In the genomic region with DNA sequence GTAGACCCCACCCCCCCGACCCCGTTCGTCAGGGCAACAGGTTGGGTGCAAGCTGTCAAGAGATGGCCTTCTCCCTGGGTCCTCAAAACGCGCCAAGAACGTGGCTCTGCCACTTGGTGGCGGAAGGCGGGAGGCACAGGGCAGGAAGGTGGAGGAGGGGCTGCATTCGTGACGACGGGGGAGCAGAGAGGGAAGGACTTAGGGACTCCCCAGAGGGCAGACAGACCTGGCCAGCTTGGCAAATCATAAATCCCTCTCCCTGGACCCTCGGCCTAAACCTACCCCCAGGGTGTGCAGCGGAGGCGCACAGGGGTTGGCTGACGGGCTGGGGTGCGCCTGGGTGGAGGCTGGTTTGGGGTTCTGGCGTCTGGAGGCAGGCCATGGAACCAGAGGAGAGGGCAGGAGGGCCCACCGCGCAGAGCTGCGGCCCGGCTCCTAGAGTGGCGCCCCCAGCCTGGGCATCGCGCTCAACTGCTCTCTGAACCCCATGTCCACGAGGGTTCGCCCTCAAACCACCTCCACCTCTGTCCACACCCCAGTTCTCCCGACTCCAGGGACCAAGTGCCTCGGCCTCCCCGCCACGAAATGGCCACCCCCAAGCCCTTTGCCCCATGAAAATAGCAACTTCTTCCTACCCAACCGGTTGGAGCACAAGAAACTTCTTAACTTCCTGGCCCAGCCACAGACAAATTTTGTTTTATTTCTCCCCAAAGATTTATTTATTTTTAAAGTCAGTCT, we compare ENCODE assay signal across 1 cellular context.
A peak's percentile ranks its signal among the peaks of the same experiment; 100 is the strongest.
TF ChIP-seq lines count a peak whose summit lies in the region.

No MANE protein-coding gene starts in this region.

TF ChIP-seq in GM23338, 12 proteins besides CTCF, POLR2A, EP300 and RAD21 (continued from another document):
- TF ChIP-seq, protein P1, sequence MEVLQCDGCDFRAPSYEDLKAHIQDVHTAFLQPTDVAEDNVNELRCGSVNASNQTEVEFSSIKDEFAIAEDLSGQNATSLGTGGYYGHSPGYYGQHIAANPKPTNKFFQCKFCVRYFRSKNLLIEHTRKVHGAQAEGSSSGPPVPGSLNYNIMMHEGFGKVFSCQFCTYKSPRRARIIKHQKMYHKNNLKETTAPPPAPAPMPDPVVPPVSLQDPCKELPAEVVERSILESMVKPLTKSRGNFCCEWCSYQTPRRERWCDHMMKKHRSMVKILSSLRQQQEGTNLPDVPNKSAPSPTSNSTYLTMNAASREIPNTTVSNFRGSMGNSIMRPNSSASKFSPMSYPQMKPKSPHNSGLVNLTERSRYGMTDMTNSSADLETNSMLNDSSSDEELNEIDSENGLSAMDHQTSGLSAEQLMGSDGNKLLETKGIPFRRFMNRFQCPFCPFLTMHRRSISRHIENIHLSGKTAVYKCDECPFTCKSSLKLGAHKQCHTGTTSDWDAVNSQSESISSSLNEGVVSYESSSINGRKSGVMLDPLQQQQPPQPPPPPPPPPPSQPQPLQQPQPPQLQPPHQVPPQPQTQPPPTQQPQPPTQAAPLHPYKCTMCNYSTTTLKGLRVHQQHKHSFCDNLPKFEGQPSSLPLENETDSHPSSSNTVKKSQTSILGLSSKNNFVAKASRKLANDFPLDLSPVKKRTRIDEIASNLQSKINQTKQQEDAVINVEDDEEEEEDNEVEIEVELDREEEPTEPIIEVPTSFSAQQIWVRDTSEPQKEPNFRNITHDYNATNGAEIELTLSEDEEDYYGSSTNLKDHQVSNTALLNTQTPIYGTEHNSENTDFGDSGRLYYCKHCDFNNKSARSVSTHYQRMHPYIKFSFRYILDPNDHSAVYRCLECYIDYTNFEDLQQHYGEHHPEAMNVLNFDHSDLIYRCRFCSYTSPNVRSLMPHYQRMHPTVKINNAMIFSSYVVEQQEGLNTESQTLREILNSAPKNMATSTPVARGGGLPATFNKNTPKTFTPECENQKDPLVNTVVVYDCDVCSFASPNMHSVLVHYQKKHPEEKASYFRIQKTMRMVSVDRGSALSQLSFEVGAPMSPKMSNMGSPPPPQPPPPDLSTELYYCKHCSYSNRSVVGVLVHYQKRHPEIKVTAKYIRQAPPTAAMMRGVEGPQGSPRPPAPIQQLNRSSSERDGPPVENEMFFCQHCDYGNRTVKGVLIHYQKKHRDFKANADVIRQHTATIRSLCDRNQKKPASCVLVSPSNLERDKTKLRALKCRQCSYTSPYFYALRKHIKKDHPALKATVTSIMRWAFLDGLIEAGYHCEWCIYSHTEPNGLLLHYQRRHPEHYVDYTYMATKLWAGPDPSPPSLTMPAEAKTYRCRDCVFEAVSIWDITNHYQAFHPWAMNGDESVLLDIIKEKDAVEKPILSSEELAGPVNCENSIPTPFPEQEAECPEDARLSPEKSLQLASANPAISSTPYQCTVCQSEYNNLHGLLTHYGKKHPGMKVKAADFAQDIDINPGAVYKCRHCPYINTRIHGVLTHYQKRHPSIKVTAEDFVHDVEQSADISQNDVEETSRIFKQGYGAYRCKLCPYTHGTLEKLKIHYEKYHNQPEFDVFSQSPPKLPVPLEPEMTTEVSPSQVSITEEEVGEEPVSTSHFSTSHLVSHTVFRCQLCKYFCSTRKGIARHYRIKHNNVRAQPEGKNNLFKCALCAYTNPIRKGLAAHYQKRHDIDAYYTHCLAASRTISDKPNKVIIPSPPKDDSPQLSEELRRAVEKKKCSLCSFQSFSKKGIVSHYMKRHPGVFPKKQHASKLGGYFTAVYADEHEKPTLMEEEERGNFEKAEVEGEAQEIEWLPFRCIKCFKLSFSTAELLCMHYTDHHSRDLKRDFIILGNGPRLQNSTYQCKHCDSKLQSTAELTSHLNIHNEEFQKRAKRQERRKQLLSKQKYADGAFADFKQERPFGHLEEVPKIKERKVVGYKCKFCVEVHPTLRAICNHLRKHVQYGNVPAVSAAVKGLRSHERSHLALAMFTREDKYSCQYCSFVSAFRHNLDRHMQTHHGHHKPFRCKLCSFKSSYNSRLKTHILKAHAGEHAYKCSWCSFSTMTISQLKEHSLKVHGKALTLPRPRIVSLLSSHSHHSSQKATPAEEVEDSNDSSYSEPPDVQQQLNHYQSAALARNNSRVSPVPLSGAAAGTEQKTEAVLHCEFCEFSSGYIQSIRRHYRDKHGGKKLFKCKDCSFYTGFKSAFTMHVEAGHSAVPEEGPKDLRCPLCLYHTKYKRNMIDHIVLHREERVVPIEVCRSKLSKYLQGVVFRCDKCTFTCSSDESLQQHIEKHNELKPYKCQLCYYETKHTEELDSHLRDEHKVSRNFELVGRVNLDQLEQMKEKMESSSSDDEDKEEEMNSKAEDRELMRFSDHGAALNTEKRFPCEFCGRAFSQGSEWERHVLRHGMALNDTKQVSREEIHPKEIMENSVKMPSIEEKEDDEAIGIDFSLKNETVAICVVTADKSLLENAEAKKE (CRISPR knock-in tag; IDR thresholded peaks at IDR 0.05), result no peak
- TF ChIP-seq EZH2 (IDR thresholded peaks at IDR 0.05; ENCODE audit: low read depth, unreplicated experiment), result peak; percentile 71
- no peak for TF ChIP-seq STAT1 (IDR thresholded peaks at IDR 0.05; ENCODE audit: unreplicated experiment)
